Comparison of ENCODE assay signal across 1 cellular context in the genomic region with DNA sequence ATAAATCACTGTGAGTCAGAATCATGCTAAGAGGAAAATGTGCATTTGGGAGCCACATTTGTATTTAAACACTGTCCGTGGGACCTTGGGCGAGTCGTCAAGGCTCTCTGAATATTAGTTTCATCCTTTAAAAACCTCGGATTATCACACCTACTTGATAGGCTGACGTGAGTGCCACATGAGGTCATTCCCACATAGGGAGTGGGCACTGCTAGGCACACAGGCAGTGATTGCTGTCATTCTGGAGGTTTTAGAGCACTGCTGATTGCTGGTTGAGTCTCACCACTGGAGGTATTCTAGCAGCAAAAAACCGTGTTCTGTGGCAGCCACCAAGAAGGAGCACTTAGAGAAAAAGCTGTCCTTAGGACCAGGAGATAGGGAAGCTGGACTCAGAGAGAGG.
TF ChIP-seq lines count a peak whose summit lies in the region.

No MANE protein-coding gene starts in this region.

TF ChIP-seq in IMR-90, 13 proteins besides CTCF, POLR2A, EP300 and RAD21:
- TF ChIP-seq SMC3 (IDR thresholded peaks at IDR 0.05; ENCODE audit: low read depth, low read length) (no peak), MAFK (IDR thresholded peaks at IDR 0.05; ENCODE audit: low read depth, low read length) (no peak), MAZ (IDR thresholded peaks at IDR 0.05; ENCODE audit: borderline replicate concordance, low read depth, low read length) (no peak), RFX5 (IDR thresholded peaks at IDR 0.05; ENCODE audit: low read depth, low read length) (no peak), BHLHE40 (IDR thresholded peaks at IDR 0.05; ENCODE audit: low read depth, low read length) (no peak), NFE2L2 (IDR thresholded peaks at IDR 0.05; ENCODE audit: low read depth, low read length) (no peak), RCOR1 (IDR thresholded peaks at IDR 0.05; ENCODE audit: insufficient replicate concordance, low read length) (no peak), CHD1 (IDR thresholded peaks at IDR 0.05; ENCODE audit: low read depth, low read length) (no peak), FOS (IDR thresholded peaks at IDR 0.05; ENCODE audit: low read depth, low read length) (no peak), CEBPB (IDR thresholded peaks at IDR 0.05; ENCODE audit: low read depth, low read length) (no peak), MXI1 (IDR thresholded peaks at IDR 0.05; ENCODE audit: borderline replicate concordance, low read depth, low read length) (no peak)
- TF ChIP-seq, protein P1, sequence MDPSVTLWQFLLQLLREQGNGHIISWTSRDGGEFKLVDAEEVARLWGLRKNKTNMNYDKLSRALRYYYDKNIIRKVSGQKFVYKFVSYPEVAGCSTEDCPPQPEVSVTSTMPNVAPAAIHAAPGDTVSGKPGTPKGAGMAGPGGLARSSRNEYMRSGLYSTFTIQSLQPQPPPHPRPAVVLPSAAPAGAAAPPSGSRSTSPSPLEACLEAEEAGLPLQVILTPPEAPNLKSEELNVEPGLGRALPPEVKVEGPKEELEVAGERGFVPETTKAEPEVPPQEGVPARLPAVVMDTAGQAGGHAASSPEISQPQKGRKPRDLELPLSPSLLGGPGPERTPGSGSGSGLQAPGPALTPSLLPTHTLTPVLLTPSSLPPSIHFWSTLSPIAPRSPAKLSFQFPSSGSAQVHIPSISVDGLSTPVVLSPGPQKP (IDR thresholded peaks at IDR 0.05; ENCODE audit: borderline replicate concordance, low read depth, low read length), result no peak
